Comparison of ENCODE assay signal across 20 cellular contexts in genomic region chr4:54902261-54902660, GRCh38.
A peak's percentile ranks its signal among the peaks of the same experiment; 100 is the strongest.
DNase-seq lines count a peak whose midpoint lies in the region; FAIRE-seq and TF ChIP-seq lines count a peak whose summit lies in the region.
"Had no signal": no experiment of that assay in that cellular context is flagged by ENCODE, and none has a peak within 500 bp of the region (broad histone marks: within the 10 kb centered on the region; RNA-seq: fewer than 3 reads in every experiment).

No MANE protein-coding gene starts in this region.

- no peak overlapping the region for H2AFZ ChIP-seq in smooth muscle cell (ENCODE audit: low read depth)

- TF ChIP-seq CTCF in epithelial cell of esophagus (IDR thresholded peaks at IDR 0.05; ENCODE audit: insufficient read depth, low read depth, low read length, missing control alignments) (no peak), smooth muscle cell (IDR thresholded peaks at IDR 0.05; ENCODE audit: borderline replicate concordance, insufficient read depth, poor library complexity, severe bottlenecking) (no peak)

- H3K36me3 Mint-ChIP-seq in activated T-helper 1 cell treated with anti-CD3 and anti-CD28 coated beads, Interleukin-12 subunit alpha, Interleukin-12 subunit beta, Interleukin-2, Interleukin-4 antibody, amounts not matched to agents 30 ng/mL and 10 ng/mL and 1 ng/mL, durations not matched to agents 14 hours and 24 hours and 36 hours (ENCODE audit: low read depth) = no peaks in the 10 kb centered on the region
- H3K36me3 Mint-ChIP-seq: CD4-positive, CD25-positive, alpha-beta regulatory T cell had no signal

- H3K9ac ChIP-seq in smooth muscle cell (ENCODE audit: low read depth) = no peak overlapping the region

- DNase-seq in GM03348 (ENCODE audit: low spot score) (peak; percentile 27), M059J (ENCODE audit: low read depth) (peak; percentile 71), epithelial cell of esophagus (ENCODE audit: low read depth) (peak; percentile 87), smooth muscle cell (lab: John Stamatoyannopoulos, UW; ENCODE audit: unreplicated experiment) (no peak), frontal cortex (ENCODE audit: low spot score in 2 of 2) (no peak), T-helper 2 cell (no peak)
- no peak for DNase-seq in stimulated activated CD4-positive, alpha-beta T cell treated with anti-CD3 and anti-CD28 coated beads, Interleukin-1b, Interleukin-23, amount 100 ng/mL, for 48 hours
- DNase-seq in activated T-helper 1 cell treated with anti-CD3 and anti-CD28 coated beads, Interleukin-12 subunit alpha, Interleukin-12 subunit beta, Interleukin-2, Interleukin-4 antibody, amounts not matched to agents 30 ng/mL and 10 ng/mL and 1 ng/mL, durations not matched to agents 14 hours and 24 hours and 36 hours (ENCODE audit: low spot score) = no peak
- DNase-seq: activated CD4-positive, alpha-beta T cell treated with anti-CD3 and anti-CD28 coated beads for 4 hours; activated CD8-positive, alpha-beta memory T cell treated with anti-CD3 and anti-CD28 coated beads, Interleukin-2, amount 50 U/mL, for 48 hours; activated naive CD4-positive, alpha-beta T cell treated with anti-CD3 and anti-CD28 coated beads for 36 hours; CD4-positive, CD25-positive, alpha-beta regulatory T cell; effector memory CD4-positive, alpha-beta T cell; mesendoderm; NCI-H2107; SHP77; stimulated activated naive CD4-positive, alpha-beta T cell; T-helper 9 cell had no signal

- H4K20me1 ChIP-seq in smooth muscle cell (ENCODE audit: low read depth) = no peaks in the 10 kb centered on the region

- peaks cover 5% of the 10 kb centered on the region for H3K9me3 ChIP-seq in smooth muscle cell (replicated peaks; ENCODE audit: low read depth)
- H3K9me3 ChIP-seq: neutrophil had no signal

- H3K4me3 ChIP-seq in epithelial cell of esophagus (ENCODE audit: low read length) = no peak overlapping the region
- H3K4me3 ChIP-seq in smooth muscle cell = no peak overlapping the region

- H3K4me3 Mint-ChIP-seq in activated T-helper 1 cell treated with anti-CD3 and anti-CD28 coated beads, Interleukin-12 subunit alpha, Interleukin-12 subunit beta, Interleukin-2, Interleukin-4 antibody, amounts not matched to agents 30 ng/mL and 10 ng/mL and 1 ng/mL, durations not matched to agents 14 hours and 24 hours and 36 hours = no peak overlapping the region
- H3K4me3 Mint-ChIP-seq: activated naive CD4-positive, alpha-beta T cell treated with anti-CD3 and anti-CD28 coated beads for 36 hours; CD4-positive, CD25-positive, alpha-beta regulatory T cell had no signal

- no peaks in the 10 kb centered on the region for H3K36me3 ChIP-seq in smooth muscle cell (ENCODE audit: low read depth)
- H3K36me3 ChIP-seq: neutrophil had no signal

- peaks cover 3% of the 10 kb centered on the region for H3K9me3 Mint-ChIP-seq in activated T-helper 1 cell treated with anti-CD3 and anti-CD28 coated beads, Interleukin-12 subunit alpha, Interleukin-12 subunit beta, Interleukin-2, Interleukin-4 antibody, amounts not matched to agents 30 ng/mL and 10 ng/mL and 1 ng/mL, durations not matched to agents 14 hours and 24 hours and 36 hours

- H3K4me1 Mint-ChIP-seq in activated T-helper 1 cell treated with anti-CD3 and anti-CD28 coated beads, Interleukin-12 subunit alpha, Interleukin-12 subunit beta, Interleukin-2, Interleukin-4 antibody, amounts not matched to agents 30 ng/mL and 10 ng/mL and 1 ng/mL, durations not matched to agents 14 hours and 24 hours and 36 hours (ENCODE audit: low read depth) = no peaks in the 10 kb centered on the region
- H3K4me1 Mint-ChIP-seq: CD4-positive, CD25-positive, alpha-beta regulatory T cell had no signal

- H3K4me1 ChIP-seq in smooth muscle cell (ENCODE audit: low read depth) = no peaks in the 10 kb centered on the region

- no peaks in the 10 kb centered on the region for H3K27me3 ChIP-seq in smooth muscle cell (ENCODE audit: low read depth)
- H3K27me3 ChIP-seq: neutrophil had no signal

- H3K4me2 ChIP-seq in smooth muscle cell = peak overlapping the region; percentile 6

- intact Hi-C loops in activated T-helper 1 cell treated with anti-CD3 and anti-CD28 coated beads, Interleukin-12 subunit alpha, Interleukin-12 subunit beta, Interleukin-2, Interleukin-4 antibody, amounts not matched to agents 30 ng/mL and 10 ng/mL and 1 ng/mL, durations not matched to agents 14 hours and 24 hours and 36 hours (cut with micrococcal nuclease) = no loop called here

- H3K27ac ChIP-seq in smooth muscle cell (ENCODE audit: low read depth) = no peak overlapping the region
- H3K27ac ChIP-seq: neutrophil had no signal

- H3K79me2 ChIP-seq in smooth muscle cell (ENCODE audit: low read depth) = no peaks in the 10 kb centered on the region

- no peak overlapping the region for H3K27ac Mint-ChIP-seq in activated T-helper 1 cell treated with anti-CD3 and anti-CD28 coated beads, Interleukin-12 subunit alpha, Interleukin-12 subunit beta, Interleukin-2, Interleukin-4 antibody, amounts not matched to agents 30 ng/mL and 10 ng/mL and 1 ng/mL, durations not matched to agents 14 hours and 24 hours and 36 hours
- H3K27ac Mint-ChIP-seq: activated naive CD4-positive, alpha-beta T cell treated with anti-CD3 and anti-CD28 coated beads for 36 hours; CD4-positive, CD25-positive, alpha-beta regulatory T cell had no signal

- peaks cover 4% of the 10 kb centered on the region for H3K27me3 Mint-ChIP-seq in activated T-helper 1 cell treated with anti-CD3 and anti-CD28 coated beads, Interleukin-12 subunit alpha, Interleukin-12 subunit beta, Interleukin-2, Interleukin-4 antibody, amounts not matched to agents 30 ng/mL and 10 ng/mL and 1 ng/mL, durations not matched to agents 14 hours and 24 hours and 36 hours (ENCODE audit: insufficient read depth)

- no peaks in the 10 kb centered on the region for H3F3A ChIP-seq in smooth muscle cell (ENCODE audit: low read depth)

- no peak for FAIRE-seq in frontal cortex (lab: Jason Lieb, UNC)
- FAIRE-seq: G401.6 had no signal

- 53% methylated on average over 1 of the region's 1 CpG for WGBS in smooth muscle cell (ENCODE audit: low lambda C conversion rate)

Comparison
In these comparisons a context has a peak if more than half of its experiments do, and no peak if none do; other contexts are left out.
1. DNase-seq: peak in GM03348 (single experiment), M059J (single experiment) and epithelial cell of esophagus (single experiment); none in smooth muscle cell (single experiment), frontal cortex (0 of 2), T-helper 2 cell (0 of 5), stimulated activated CD4-positive, alpha-beta T cell treated with anti-CD3 and anti-CD28 coated beads, Interleukin-1b, Interleukin-23, amount 100 ng/mL, for 48 hours (single experiment) and activated T-helper 1 cell treated with anti-CD3 and anti-CD28 coated beads, Interleukin-12 subunit alpha, Interleukin-12 subunit beta, Interleukin-2, Interleukin-4 antibody, amounts not matched to agents 30 ng/mL and 10 ng/mL and 1 ng/mL, durations not matched to agents 14 hours and 24 hours and 36 hours (single experiment).